Comparison of ENCODE assay signal across 14 cellular contexts in the genomic region with DNA sequence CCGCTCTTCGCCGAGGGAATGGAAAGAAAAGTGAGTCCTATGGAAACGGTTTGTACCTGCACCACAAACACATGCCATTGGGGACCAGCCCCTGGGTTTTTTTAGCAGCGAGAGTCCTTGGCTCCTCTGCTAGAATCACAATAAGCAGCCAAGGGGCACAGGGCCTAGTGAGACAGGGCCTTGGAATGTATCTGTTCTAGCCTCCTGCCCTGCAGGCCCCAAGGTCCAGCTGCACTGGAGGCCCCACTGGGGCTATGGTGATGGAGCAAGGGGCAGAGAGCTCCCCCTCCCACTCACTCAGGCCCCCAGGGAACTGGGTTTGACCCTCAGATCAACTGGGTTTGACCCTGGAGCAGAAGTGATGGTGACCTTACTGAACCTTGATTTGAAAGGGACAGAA. TPM values are rescaled to one million over a fixed set of nuclear protein-coding genes. Genes with fewer than 3 reads are reported as not detected.
DNase-seq lines count a peak whose midpoint lies in the region; ATAC-seq and TF ChIP-seq lines count a peak whose summit lies in the region.
"Had no signal": no experiment of that assay in that cellular context is flagged by ENCODE, and none has a peak within 500 bp of the region (broad histone marks: within the 10 kb centered on the region; RNA-seq: fewer than 3 reads in every experiment).

No MANE protein-coding gene starts in this region.

- ATAC-seq in mucosa of descending colon = peak; percentile 26
- ATAC-seq in thoracic aorta (ENCODE audit: insufficient number of reproducible peaks, low FRiP score, low read depth) = peak; percentile 47
- ATAC-seq: esophagus mucosa had no signal

- H3K4me1 ChIP-seq in esophagus muscularis mucosa (peaks cover 36 to 99% (median 98%) of the 10 kb centered on the region in 4 donors), mucosa of descending colon (ENCODE audit: low read depth) (no peaks in the 10 kb centered on the region), thoracic aorta (ENCODE audit: control insufficient read depth in 1 of 2, low read depth in 2 of 2) (peaks cover 66 to 93% of the 10 kb centered on the region in 2 donors)

- TF ChIP-seq EP300 in esophagus muscularis mucosa (IDR thresholded peaks at IDR 0.05) = no peak

- H3K27ac ChIP-seq in esophagus muscularis mucosa (replicated peaks in 1 of 4) (peak overlapping the region; percentile 91 to 95 (median 94)), thoracic aorta (peak overlapping the region; percentile 97 to 99)

- H3K4me3 ChIP-seq in esophagus muscularis mucosa = peak overlapping the region in 1 of 4 donors; percentile 1
- no peak overlapping the region for H3K4me3 ChIP-seq in mucosa of descending colon
- H3K4me3 ChIP-seq in thoracic aorta = no peak overlapping the region
- H3K4me3 ChIP-seq: lung had no signal

- no peak for TF ChIP-seq POLR2A in esophagus muscularis mucosa (IDR thresholded peaks at IDR 0.05; ENCODE audit: low read depth)

- H3K27me3 ChIP-seq in esophagus muscularis mucosa (no peaks in the 10 kb centered on the region), thoracic aorta (replicated peaks; ENCODE audit: insufficient read depth) (no peaks in the 10 kb centered on the region)

- TF ChIP-seq CTCF in esophagus muscularis mucosa (IDR thresholded peaks at IDR 0.05) = no peak
- TF ChIP-seq CTCF in mucosa of descending colon (IDR thresholded peaks at IDR 0.05) = no peak
- no peak for TF ChIP-seq CTCF in thoracic aorta (IDR thresholded peaks at IDR 0.05)

- intact Hi-C loops in esophagus muscularis mucosa (cut with DNase I) = no loop called here
- intact Hi-C loops in mucosa of descending colon (cut with DNase I, micrococcal nuclease) = no loop called here

- peak; percentile 92 for DNase-seq in M059J (ENCODE audit: low read depth)
- no peak for DNase-seq in esophagus muscularis mucosa (ENCODE audit: extremely low spot score)
- no peak for DNase-seq in mucosa of descending colon
- DNase-seq in thoracic aorta (ENCODE audit: low spot score) = peak; percentile 54
- DNase-seq in stimulated activated CD4-positive, alpha-beta T cell treated with anti-CD3 and anti-CD28 coated beads, Interleukin-2, amount 100 ng/mL, for 48 hours = no peak
- no peak for DNase-seq in iPS-NIHi11 (ENCODE audit: low spot score)
- no peak for DNase-seq in HUDEP-2 (lab: John Stamatoyannopoulos, UW; ENCODE audit: unreplicated experiment in 76 of 76)
- DNase-seq in DMS53 (lab: John Stamatoyannopoulos, UW) = no peak
- DNase-seq: amygdala, NCI-H1417 had no signal

- WGBS in esophagus muscularis mucosa = 63% methylated on average over 5 of the region's 5 CpGs

- H3K9me3 ChIP-seq in esophagus muscularis mucosa (no peaks in the 10 kb centered on the region), mucosa of descending colon (no peaks in the 10 kb centered on the region), thoracic aorta (no peaks in the 10 kb centered on the region)

- H3K36me3 ChIP-seq in esophagus muscularis mucosa = peaks cover 4 to 36% (median 16%) of the 10 kb centered on the region in 4 donors
- no peaks in the 10 kb centered on the region for H3K36me3 ChIP-seq in mucosa of descending colon (ENCODE audit: low read depth)
- peaks cover 29% of the 10 kb centered on the region for H3K36me3 ChIP-seq in thoracic aorta

RNA-seq across cellular contexts. Expression of a gene that starts 14.4 kb away (rescaled TPM):
- 63.9 and 64.2 TPM in 2 replicates for total RNA-seq in M059J (2014; rRNA removed; shearing (Covaris generic))
- 10 to 100 TPM; 20.3 to 31.0 (median 28.5) TPM for total RNA-seq in esophagus muscularis mucosa
- 10 to 100 TPM in 1 of 3 donors, 1 to 10 TPM in 2; 1.2 to 12.4 (median 4.0) TPM for total RNA-seq in mucosa of descending colon
- 100 to 1,000 TPM in 1 of 2 donors, 10 to 100 TPM in 1; 38.9 to 115 TPM for total RNA-seq in thoracic aorta

RNA-seq across cellular contexts. Expression of a gene that starts 43.2 kb away (rescaled TPM):
- 4.7 and 6.0 TPM in 2 replicates for total RNA-seq in M059J (2014; rRNA removed; shearing (Covaris generic))
- total RNA-seq in esophagus muscularis mucosa (1,000 to 10,000 TPM; 1,021 to 1,618 (median 1,290) TPM), mucosa of descending colon (100 to 1,000 TPM in 1 of 3 donors, 10 to 100 TPM in 2; 11.6 to 442 (median 37.4) TPM), thoracic aorta (100 to 1,000 TPM; 638 to 761 TPM)
- total RNA-seq: activated CD8-positive, alpha-beta memory T cell treated with anti-CD3 and anti-CD28 coated beads for 36 hours; T-helper 1 cell treated with Interleukin-12 subunit alpha and Interleukin-12 subunit beta and Interleukin-4 antibody, amounts not matched to agents 30 ng/mL and 1 ng/mL, for 36 hours had no signal

RNA-seq across cellular contexts. Expression of a gene that starts 52.2 kb away (rescaled TPM):
- total RNA-seq in M059J (2014; rRNA removed; shearing (Covaris generic)) = 85.0 and 113 TPM in 2 replicates
- total RNA-seq in esophagus muscularis mucosa (10 to 100 TPM; 30.7 to 46.1 (median 32.4) TPM), mucosa of descending colon (10 to 100 TPM; 41.1 to 59.5 (median 49.9) TPM), thoracic aorta (10 to 100 TPM; 29.6 to 44.7 TPM)

Comparison
In these comparisons a context has a peak if more than half of its experiments do, and no peak if none do; other contexts are left out.
1. DNase-seq: peak in M059J (single experiment) and thoracic aorta (single experiment); none in esophagus muscularis mucosa (single experiment), mucosa of descending colon (0 of 3), stimulated activated CD4-positive, alpha-beta T cell treated with anti-CD3 and anti-CD28 coated beads, Interleukin-2, amount 100 ng/mL, for 48 hours (0 of 2), iPS-NIHi11 (single experiment), HUDEP-2 (0 of 76) and DMS53 (single experiment).